In genomic region chr6:142700032-142700431, GRCh38 we compare ENCODE assay signal across 1 cellular context.
A peak's percentile ranks its signal among the peaks of the same experiment; 100 is the strongest.
TF ChIP-seq lines count a peak whose summit lies in the region.

No MANE protein-coding gene starts in this region.

TF ChIP-seq in GM12878, 131 proteins besides CTCF, POLR2A, EP300 and RAD21 (continued from another document and continues in another):
- no peak for TF ChIP-seq IRF3 (IDR thresholded peaks at IDR 0.05)
- no peak for TF ChIP-seq SIN3A (IDR thresholded peaks at IDR 0.05; ENCODE audit: low read depth, low read length)
- TF ChIP-seq MXI1 (IDR thresholded peaks at IDR 0.05; ENCODE audit: low read depth, low read length): no peak
- TF ChIP-seq PAX8 (IDR thresholded peaks at IDR 0.05): no peak
- TF ChIP-seq IRF4 (IDR thresholded peaks at IDR 0.05; ENCODE audit: low read depth, low read length): peak; percentile 62; the same call in 1 of the 2 replicates
- TF ChIP-seq CREM (IDR thresholded peaks at IDR 0.05; ENCODE audit: low read depth): no peak
- 0 out of 2 replicates have a peak, but pooled peaks have one; percentile 16 for TF ChIP-seq ATF7 (IDR thresholded peaks at IDR 0.05; ENCODE audit: low read depth)
- no peak for TF ChIP-seq STAT1 (conservative IDR thresholded peaks at IDR 0.05)
- TF ChIP-seq NR2C2 (IDR thresholded peaks at IDR 0.05; ENCODE audit: borderline replicate concordance, control insufficient read depth, insufficient read length, low read depth): no peak
- TF ChIP-seq RELA (IDR thresholded peaks at IDR 0.05; ENCODE audit: borderline replicate concordance, partially characterized antibody): no peak
- no peak for TF ChIP-seq NR2F1 (conservative IDR thresholded peaks at IDR 0.05)
- no peak for TF ChIP-seq USF2 (IDR thresholded peaks at IDR 0.05; ENCODE audit: borderline replicate concordance, low read depth, low read length)
- TF ChIP-seq FOS (IDR thresholded peaks at IDR 0.05; ENCODE audit: borderline replicate concordance, extremely low read depth, insufficient read length): no peak
- TF ChIP-seq POLR2AphosphoS2 (IDR thresholded peaks at IDR 0.05; ENCODE audit: low read depth, low read length): no peak
- TF ChIP-seq RCOR1 (conservative IDR thresholded peaks at IDR 0.05; ENCODE audit: low read depth, low read length): no peak
- 0 out of 2 replicates have a peak, but pooled peaks have one; percentile 31 for TF ChIP-seq MTA3 (IDR thresholded peaks at IDR 0.05; ENCODE audit: borderline replicate concordance, low read length)
- TF ChIP-seq BCL11A (IDR thresholded peaks at IDR 0.05; ENCODE audit: low read depth, low read length): no peak
- no peak for TF ChIP-seq TBL1XR1 (IDR thresholded peaks at IDR 0.05; ENCODE audit: low read depth, low read length)
- peak; percentile 41 for TF ChIP-seq IKZF1 (conservative IDR thresholded peaks at IDR 0.05)
- no peak for TF ChIP-seq SMAD5 (IDR thresholded peaks at IDR 0.05; ENCODE audit: low read depth)
- TF ChIP-seq E4F1 (IDR thresholded peaks at IDR 0.05; ENCODE audit: borderline replicate concordance, partially characterized antibody): no peak
- no peak for TF ChIP-seq NR2C1 (IDR thresholded peaks at IDR 0.05)
- no peak for TF ChIP-seq SMC3 (IDR thresholded peaks at IDR 0.05; ENCODE audit: borderline replicate concordance, low read length)
- no peak for TF ChIP-seq ESRRA (IDR thresholded peaks at IDR 0.05; ENCODE audit: low read length)
- no peak for TF ChIP-seq ZBTB40 (IDR thresholded peaks at IDR 0.05; ENCODE audit: borderline replicate concordance)
- no peak for TF ChIP-seq E2F8 (IDR thresholded peaks at IDR 0.05; ENCODE audit: low read depth, partially characterized antibody)
- TF ChIP-seq TARDBP (IDR thresholded peaks at IDR 0.05; ENCODE audit: borderline replicate concordance): no peak
- TF ChIP-seq CHD2 (IDR thresholded peaks at IDR 0.05; ENCODE audit: borderline replicate concordance, low read depth, low read length): no peak
- no peak for TF ChIP-seq TCF12 (IDR thresholded peaks at IDR 0.05; ENCODE audit: low read depth, low read length)
- no peak for TF ChIP-seq BRCA1 (IDR thresholded peaks at IDR 0.05; ENCODE audit: low read depth, low read length)
- TF ChIP-seq RAD51 (IDR thresholded peaks at IDR 0.05): no peak
- TF ChIP-seq ZNF384 (IDR thresholded peaks at IDR 0.05; ENCODE audit: borderline replicate concordance, low read depth, low read length): no peak
- TF ChIP-seq CHD1 (IDR thresholded peaks at IDR 0.05; ENCODE audit: low read depth, low read length): no peak
- no peak for TF ChIP-seq TAF1 (IDR thresholded peaks at IDR 0.05; ENCODE audit: borderline replicate concordance, low read depth, low read length)
- no peak for TF ChIP-seq EZH2 (IDR thresholded peaks at IDR 0.05; ENCODE audit: borderline replicate concordance, control insufficient read depth, low read depth, low read length)
- TF ChIP-seq PAX5 (IDR thresholded peaks at IDR 0.05; ENCODE audit: borderline replicate concordance, low read depth, low read length): no peak
- TF ChIP-seq MYB (IDR thresholded peaks at IDR 0.05; ENCODE audit: borderline replicate concordance, low read depth, low read length): no peak
- TF ChIP-seq ZNF687 (IDR thresholded peaks at IDR 0.05): no peak
- no peak for TF ChIP-seq NFYA (IDR thresholded peaks at IDR 0.05; ENCODE audit: borderline replicate concordance, low read depth, low read length)
- no peak for TF ChIP-seq ZBTB33 (IDR thresholded peaks at IDR 0.05)
- peak; percentile 53; the same call in 1 of the 2 replicates for TF ChIP-seq ZNF24 (IDR thresholded peaks at IDR 0.05)
- TF ChIP-seq GATAD2B (conservative IDR thresholded peaks at IDR 0.05; ENCODE audit: low read depth): no peak
- no peak for TF ChIP-seq POU2F2 (IDR thresholded peaks at IDR 0.05; ENCODE audit: borderline replicate concordance, low read depth, low read length)
- TF ChIP-seq CEBPB (IDR thresholded peaks at IDR 0.05; ENCODE audit: borderline replicate concordance in 1 of 2, low read depth in 2 of 2, low read length in 2 of 2): no peak
- TF ChIP-seq IRF5 (IDR thresholded peaks at IDR 0.05; ENCODE audit: borderline replicate concordance): no peak
- 0 out of 2 replicates have a peak, but pooled peaks have one; percentile 8 for TF ChIP-seq CREB1 (IDR thresholded peaks at IDR 0.05; ENCODE audit: low read depth)
- TF ChIP-seq RFX5 (IDR thresholded peaks at IDR 0.05; ENCODE audit: low read depth, low read length): no peak
- TF ChIP-seq YBX1 (IDR thresholded peaks at IDR 0.05): no peak
- no peak for TF ChIP-seq HDAC2 (IDR thresholded peaks at IDR 0.05)
- TF ChIP-seq SMAD1 (IDR thresholded peaks at IDR 0.05; ENCODE audit: low read depth, partially characterized antibody): no peak
